Comparison of ENCODE assay signal across 11 cellular contexts in the genomic region with DNA sequence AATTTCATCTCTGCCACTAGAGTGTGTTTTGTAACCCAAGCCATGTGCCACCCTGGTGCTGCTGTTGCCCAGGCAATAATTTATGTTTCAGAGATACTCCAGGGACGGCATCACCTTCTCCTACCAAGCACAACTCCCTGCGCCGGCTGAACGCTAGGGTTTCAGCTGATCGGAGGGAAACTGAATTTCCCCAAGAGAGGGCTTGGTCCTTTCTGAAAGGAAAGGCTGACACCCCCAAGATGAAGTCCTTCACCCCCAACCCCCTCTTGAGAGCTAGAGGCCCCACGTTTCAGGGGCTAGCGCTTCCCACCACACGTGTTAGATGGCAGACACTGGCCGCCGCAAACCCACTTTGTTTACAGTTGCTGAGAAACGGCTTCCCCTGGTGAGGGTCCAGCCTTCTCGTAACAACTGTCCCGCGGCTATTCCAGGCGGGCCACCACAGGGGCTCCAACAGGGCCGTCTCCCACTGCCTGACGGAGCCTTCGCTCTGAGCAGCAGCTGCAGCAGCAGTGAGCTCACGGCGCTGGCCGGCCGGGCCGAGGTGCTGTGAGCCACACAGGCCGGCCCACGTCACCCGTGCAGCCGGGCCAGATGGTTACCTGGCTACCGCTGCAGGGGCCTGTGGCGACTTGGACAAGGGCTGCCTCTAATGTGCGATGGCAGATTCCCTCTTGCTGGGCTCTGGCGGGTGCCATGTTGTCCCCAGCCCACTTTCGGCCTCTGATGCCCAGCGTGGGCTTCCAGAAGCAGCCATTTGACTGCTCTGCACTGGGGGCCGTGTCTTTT.
DNase-seq lines count a peak whose midpoint lies in the region; ATAC-seq lines count a peak whose summit lies in the region.
"Had no signal": no experiment of that assay in that cellular context is flagged by ENCODE, and none has a peak within 500 bp of the region (broad histone marks: within the 10 kb centered on the region; RNA-seq: fewer than 3 reads in every experiment).

No MANE protein-coding gene starts in this region.

- POLR2A ChIA-PET in activated CD4-positive, alpha-beta memory T cell treated with anti-CD3 and anti-CD28 coated beads, Interleukin-2, amount 10 ng/mL, durations not matched to agents 7 days and 5 days (lab: Charles Lee) = no interaction called here

- H3K36me3 Mint-ChIP-seq in activated CD4-positive, alpha-beta memory T cell treated with anti-CD3 and anti-CD28 coated beads, Interleukin-2, amount 10 ng/mL, durations not matched to agents 7 days and 5 days (ENCODE audit: low read depth) = peaks cover 3% of the 10 kb centered on the region

- H3K27me3 Mint-ChIP-seq in activated CD4-positive, alpha-beta memory T cell treated with anti-CD3 and anti-CD28 coated beads, Interleukin-2, amount 10 ng/mL, durations not matched to agents 7 days and 5 days = peaks cover 1% of the 10 kb centered on the region

- H3K27ac Mint-ChIP-seq in activated CD4-positive, alpha-beta memory T cell treated with anti-CD3 and anti-CD28 coated beads, Interleukin-2, amount 10 ng/mL, durations not matched to agents 7 days and 5 days = no peak overlapping the region

- ATAC-seq in GM18861 (IDR thresholded peaks at IDR 0.05; ENCODE audit: unreplicated experiment) (no peak), GM21360 (IDR thresholded peaks at IDR 0.05; ENCODE audit: unreplicated experiment) (no peak)

- H3K4me1 Mint-ChIP-seq in activated CD4-positive, alpha-beta memory T cell treated with anti-CD3 and anti-CD28 coated beads, Interleukin-2, amount 10 ng/mL, durations not matched to agents 7 days and 5 days = no peaks in the 10 kb centered on the region

- H3K4me3 ChIP-seq in BLaER1 = 0 out of 2 replicates have a peak overlapping the region, but pooled peaks have one; percentile 28
- H3K4me3 ChIP-seq: SJSA1, skin epidermis, thoracic aorta had no signal

- no peak overlapping the region for H3K4me3 Mint-ChIP-seq in activated CD4-positive, alpha-beta memory T cell treated with anti-CD3 and anti-CD28 coated beads, Interleukin-2, amount 10 ng/mL, durations not matched to agents 7 days and 5 days

- H4K20me1 ChIP-seq in BLaER1 = peaks cover 14% of the 10 kb centered on the region

- CTCF ChIA-PET in activated CD4-positive, alpha-beta memory T cell treated with anti-CD3 and anti-CD28 coated beads, Interleukin-2, amount 10 ng/mL, durations not matched to agents 7 days and 5 days (lab: Charles Lee) = interaction anchor here (0.6 to 1.0 kb wide), 2 partner anchors 17 to 88 kb away, joined by 3 to 4 read pairs; no protein-coding TSS in a partner anchor

- peak; percentile 32 for DNase-seq in NCI-H1436 treated with DMSO at 0.1 percent for 48 hours (lab: John Stamatoyannopoulos, UW)
- peak; percentile 24 for DNase-seq in dermis blood vessel endothelial cell
- DNase-seq in mesenteric fat pad (ENCODE audit: low spot score) = peak; percentile 88
- no peak for DNase-seq in activated CD4-positive, alpha-beta memory T cell treated with anti-CD3 and anti-CD28 coated beads, Interleukin-2, amount 10 ng/mL, durations not matched to agents 7 days and 5 days
- DNase-seq in HuH-7 (ENCODE audit: low spot score) = no peak

- peaks cover 34% of the 10 kb centered on the region for H3K27me3 ChIP-seq in BLaER1

- H3K4me1 ChIP-seq in BLaER1 = peaks cover 68% of the 10 kb centered on the region
- H3K4me1 ChIP-seq: SJSA1 had no signal

- peak overlapping the region; percentile 16; the same call in 1 of the 2 replicates for H3K9ac ChIP-seq in BLaER1

- peak overlapping the region; percentile 89 for H3K4me2 ChIP-seq in BLaER1

- H3K36me3 ChIP-seq in BLaER1 = peaks cover 33% of the 10 kb centered on the region

- H3K27ac ChIP-seq in BLaER1 = 0 out of 2 replicates have a peak overlapping the region, but pooled peaks have one; percentile 7
- H3K27ac ChIP-seq: SJSA1, skin epidermis, thoracic aorta had no signal

- no peaks in the 10 kb centered on the region for H3K9me3 ChIP-seq in BLaER1
- H3K9me3 ChIP-seq: SJSA1, thoracic aorta had no signal

- no peaks in the 10 kb centered on the region for H3K9me3 Mint-ChIP-seq in activated CD4-positive, alpha-beta memory T cell treated with anti-CD3 and anti-CD28 coated beads, Interleukin-2, amount 10 ng/mL, durations not matched to agents 7 days and 5 days

Comparison
In these comparisons a context has a peak if more than half of its experiments do, and no peak if none do; other contexts are left out.
1. DNase-seq: peak in NCI-H1436 treated with DMSO at 0.1 percent for 48 hours (single experiment), dermis blood vessel endothelial cell (single experiment) and mesenteric fat pad (single experiment); none in activated CD4-positive, alpha-beta memory T cell treated with anti-CD3 and anti-CD28 coated beads, Interleukin-2, amount 10 ng/mL, durations not matched to agents 7 days and 5 days (single experiment) and HuH-7 (single experiment).